In genomic region chr18:2967820-2968219, GRCh38 we compare ENCODE assay signal across 10 cellular contexts. TPM values are rescaled to one million over a fixed set of nuclear protein-coding genes. Genes with fewer than 3 reads are reported as not detected.
DNase-seq lines count a peak whose midpoint lies in the region; ATAC-seq, FAIRE-seq and TF ChIP-seq lines count a peak whose summit lies in the region.
"Had no signal": no experiment of that assay in that cellular context is flagged by ENCODE, and none has a peak within 500 bp of the region (broad histone marks: within the 10 kb centered on the region; RNA-seq: fewer than 3 reads in every experiment).

No MANE protein-coding gene starts in this region.

- POLR2A ChIA-PET in CD8-positive, alpha-beta T cell (lab: Charles Lee), result interaction anchor here (1.0 to 6.7 kb wide), 7 partner anchors 7 to 35 kb away, joined by 3 to 86 read pairs (median 6); no protein-coding TSS in a partner anchor

- H3K4me3 Mint-ChIP-seq in CD8-positive, alpha-beta T cell, result peak overlapping the region; percentile 65
- H3K4me3 Mint-ChIP-seq in IgD-negative memory B cell, result peak overlapping the region; percentile 47 to 77 (median 70)
- peak overlapping the region; percentile 39 for H3K4me3 Mint-ChIP-seq in chondrocyte (ENCODE audit: unreplicated experiment)

- H3K27me3 Mint-ChIP-seq in CD8-positive, alpha-beta T cell (ENCODE audit: low read depth), result no peaks in the 10 kb centered on the region
- H3K27me3 Mint-ChIP-seq in IgD-negative memory B cell, result no peaks in the 10 kb centered on the region
- H3K27me3 Mint-ChIP-seq in chondrocyte (ENCODE audit: low read depth), result no peaks in the 10 kb centered on the region

- peak overlapping the region; percentile 3 for H3K27ac ChIP-seq in CD8-positive, alpha-beta T cell (ENCODE audit: low read depth, low read length)
- H3K27ac ChIP-seq in neutrophil, result peak overlapping the region; percentile 86
- H3K27ac ChIP-seq: KMS-11 had no signal

- CTCF ChIA-PET in CD8-positive, alpha-beta T cell (lab: Charles Lee), result interaction anchor here (0.6 to 14.3 kb wide), 10 partner anchors 7 to 95 kb away, joined by 3 to 127 read pairs (median 6); no protein-coding TSS in a partner anchor

- no peak for ATAC-seq in CD8-positive, alpha-beta T cell
- ATAC-seq in left colon, result no peak
- ATAC-seq: HCT116 had no signal

- peaks cover 92% of the 10 kb centered on the region for H3K4me1 Mint-ChIP-seq in CD8-positive, alpha-beta T cell (ENCODE audit: low read depth)
- peaks cover 61 to 74% (median 68%) of the 10 kb centered on the region in 3 donors for H3K4me1 Mint-ChIP-seq in IgD-negative memory B cell
- H3K4me1 Mint-ChIP-seq in chondrocyte (ENCODE audit: low read depth), result peaks cover 61% of the 10 kb centered on the region

- no peak for TF ChIP-seq CTCF in CD8-positive, alpha-beta T cell (IDR thresholded peaks at IDR 0.05)
- TF ChIP-seq CTCF in chondrocyte (IDR thresholded peaks at IDR 0.05), result no peak
- TF ChIP-seq CTCF in neutrophil (IDR thresholded peaks at IDR 0.05), result no peak
- no peak for TF ChIP-seq CTCF in D721Med (IDR thresholded peaks at IDR 0.05; ENCODE audit: insufficient read depth, missing control alignments)

- H3K27me3 ChIP-seq in CD8-positive, alpha-beta T cell (ENCODE audit: insufficient read depth, low read length), result no peaks in the 10 kb centered on the region
- H3K27me3 ChIP-seq in neutrophil, result no peaks in the 10 kb centered on the region

- H3K9me3 Mint-ChIP-seq in CD8-positive, alpha-beta T cell, result no peaks in the 10 kb centered on the region
- H3K9me3 Mint-ChIP-seq in IgD-negative memory B cell (no peaks in the 10 kb centered on the region), chondrocyte (ENCODE audit: low read depth) (no peaks in the 10 kb centered on the region)

- no peak for DNase-seq in CD8-positive, alpha-beta T cell
- DNase-seq in chondrocyte (ENCODE audit: low spot score) (no peak), NCI-H1694 (lab: John Stamatoyannopoulos, UW) (no peak), D721Med (ENCODE audit: insufficient read length, low spot score) (no peak), left colon (no peak)
- DNase-seq: NCI-H2081 treated with DMSO at 0.1 percent for 48 hours had no signal

- H3K27ac Mint-ChIP-seq in CD8-positive, alpha-beta T cell, result peak overlapping the region; percentile 95
- H3K27ac Mint-ChIP-seq in IgD-negative memory B cell (peak overlapping the region; percentile 87 to 96 (median 89)), chondrocyte (ENCODE audit: unreplicated experiment) (peak overlapping the region; percentile 90)

- H3K36me3 Mint-ChIP-seq in CD8-positive, alpha-beta T cell, result peaks cover 16% of the 10 kb centered on the region
- no peaks in the 10 kb centered on the region for H3K36me3 Mint-ChIP-seq in IgD-negative memory B cell
- H3K36me3 Mint-ChIP-seq in chondrocyte (ENCODE audit: low read depth), result peaks cover 2% of the 10 kb centered on the region

- H3K4me1 ChIP-seq in CD8-positive, alpha-beta T cell (ENCODE audit: insufficient read depth, low read length), result peaks cover 97% of the 10 kb centered on the region
- H3K4me1 ChIP-seq in neutrophil (ENCODE audit: control insufficient read depth in 1 of 2, insufficient read depth in 1 of 2, low read depth in 1 of 2, low read length in 1 of 2), result peaks cover 42 to 57% of the 10 kb centered on the region in 2 experiments

- H3K4me3 ChIP-seq in CD8-positive, alpha-beta T cell (ENCODE audit: low read depth, low read length), result no peak overlapping the region
- no peak overlapping the region for H3K4me3 ChIP-seq in neutrophil (ENCODE audit: low read depth in 1 of 2, low read length in 1 of 2)

- no peaks in the 10 kb centered on the region for H3K36me3 ChIP-seq in CD8-positive, alpha-beta T cell (ENCODE audit: insufficient read depth, low read length)
- no peaks in the 10 kb centered on the region for H3K36me3 ChIP-seq in neutrophil

- FAIRE-seq in D721Med (lab: Jason Lieb, UNC), result no peak

- intact Hi-C loops in CD8-positive, alpha-beta T cell (cut with DNase I, micrococcal nuclease), result no loop called here
- intact Hi-C loops in left colon (cut with DNase I, micrococcal nuclease), result no loop called here

- no peaks in the 10 kb centered on the region for H3K9me3 ChIP-seq in CD8-positive, alpha-beta T cell (ENCODE audit: low read length)
- no peaks in the 10 kb centered on the region for H3K9me3 ChIP-seq in neutrophil

RNA-seq across cellular contexts. Expression of gene LPIN2, which starts 45.1 kb away (rescaled TPM):
- 10 to 100 TPM; 50.3 to 50.9 TPM for total RNA-seq in CD8-positive, alpha-beta T cell
- polyA plus RNA-seq in IgD-negative memory B cell, result 8.8 TPM
- total RNA-seq in chondrocyte, result 30.3 to 38.7 TPM (median 38.6 TPM) in 3 replicates
- 10 to 100 TPM; 40.5 to 58.5 TPM for total RNA-seq in left colon
